25 cellular contexts compared by ENCODE assay signal in genomic region chr12:71460850-71461609, GRCh38. TPM values are rescaled to one million over a fixed set of nuclear protein-coding genes. Genes with fewer than 3 reads are reported as not detected.
"Had no signal": no experiment of that assay in that cellular context is flagged by ENCODE, and none has a peak within 500 bp of the region (broad histone marks: within the 10 kb centered on the region; RNA-seq: fewer than 3 reads in every experiment).

No MANE protein-coding gene starts in this region.

- H3K36me3 ChIP-seq: esophagus muscularis mucosa, heart right ventricle, neutrophil, spleen, tibial artery, upper lobe of left lung, uterus had no signal

- FAIRE-seq: islet of Langerhans had no signal

- H3K27me3 ChIP-seq: esophagus muscularis mucosa, gastrocnemius medialis, neutrophil, spleen, tibial artery, upper lobe of left lung, uterus had no signal

- H3K4me1 ChIP-seq: esophagus muscularis mucosa, heart right ventricle, spleen, tibial artery, upper lobe of left lung, uterus had no signal

- DNase-seq: dorsolateral prefrontal cortex; effector memory CD4-positive, alpha-beta T cell; gastrocnemius medialis; heart right ventricle; hypothalamus; mammary epithelial cell; mucosa of descending colon; naive thymus-derived CD8-positive, alpha-beta T cell; psoas muscle; retina; spleen; stimulated activated CD4-positive, alpha-beta T cell treated with anti-CD3 and anti-CD28 coated beads, Interleukin-15, amount 100 ng/mL, for 24 hours; stimulated activated CD4-positive, alpha-beta T cell treated with anti-CD3 and anti-CD28 coated beads, Interleukin-1b, Interleukin-23, amount 100 ng/mL, for 48 hours; stimulated activated CD4-positive, alpha-beta T cell treated with anti-CD3 and anti-CD28 coated beads, Interleukin-4, amount 100 ng/mL, for 24 hours; tibial artery; upper lobe of left lung; uterus had no signal

- H3K27ac ChIP-seq: epithelial cell of prostate, esophagus muscularis mucosa, gastrocnemius medialis, heart right ventricle, neutrophil, psoas muscle, spleen, tibial artery, upper lobe of left lung, uterus had no signal

- H3K9me3 ChIP-seq: esophagus muscularis mucosa, gastrocnemius medialis, heart right ventricle, mucosa of descending colon, neutrophil, psoas muscle, spleen, tibial artery, upper lobe of left lung, uterus had no signal

- ATAC-seq: gastrocnemius medialis; heart right ventricle; left lobe of liver; naive thymus-derived CD8-positive, alpha-beta T cell; psoas muscle; sciatic nerve; stimulated activated memory B cell treated with anti-CD40 and anti-IgM and Interleukin-4, amounts not matched to agents 10 μg/mL and 1 μg/mL and 100 μg/mL, for 72 hours had no signal

- H3K4me3 ChIP-seq: dorsolateral prefrontal cortex, esophagus muscularis mucosa, gastrocnemius medialis, heart right ventricle, mucosa of descending colon, psoas muscle, spleen, tibial artery, upper lobe of left lung, uterus had no signal

RNA-seq across cellular contexts. Expression of gene LGR5, which starts 21.4 kb away (rescaled TPM):
- total RNA-seq: fibroblast of villous mesenchyme; naive thymus-derived CD8-positive, alpha-beta T cell; spleen had no signal
- polyA plus RNA-seq: mammary epithelial cell; naive thymus-derived CD8-positive, alpha-beta T cell had no signal
